In the genomic region with DNA sequence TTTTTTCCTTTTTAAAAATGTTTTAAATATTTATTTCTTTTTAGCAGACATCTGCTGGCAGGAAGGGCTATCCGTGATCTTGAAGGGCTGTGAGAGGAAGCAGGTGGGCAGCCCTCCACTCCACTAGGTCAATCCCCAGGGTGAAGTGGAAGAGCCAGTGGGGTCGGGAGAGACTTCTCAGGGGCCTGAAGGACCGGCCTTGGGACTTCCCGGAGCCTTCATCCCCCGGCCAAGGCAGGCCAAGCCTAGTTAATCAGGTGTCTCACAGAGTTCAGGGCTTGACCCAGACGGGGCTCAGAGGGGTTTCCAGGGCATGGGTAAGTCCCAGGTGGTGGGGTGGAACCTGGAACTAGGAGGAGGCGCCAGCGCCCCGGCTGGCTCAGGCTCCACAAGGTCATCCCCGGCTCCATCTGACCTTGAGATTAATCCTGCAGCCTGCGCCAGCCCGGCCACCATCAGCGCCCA, we compare ENCODE assay signal across 2 cellular contexts.
TF ChIP-seq lines count a peak whose summit lies in the region.

No MANE protein-coding gene starts in this region.

TF ChIP-seq in HEK293, 187 proteins besides CTCF, POLR2A, EP300 and RAD21:
- TF ChIP-seq SP3 (tag by site-specific recombination; IDR thresholded peaks at IDR 0.05) (0 out of 2 replicates have a peak, but pooled peaks have one; percentile 0), ZFP37 (tag by site-specific recombination; IDR thresholded peaks at IDR 0.05) (no peak)
TF ChIP-seq in HEK293: peak in this region for 1.

TF ChIP-seq in GM12878, 131 proteins besides CTCF, POLR2A, EP300 and RAD21:
- TF ChIP-seq NRF1 (conservative IDR thresholded peaks at IDR 0.05; ENCODE audit: low read depth, low read length) (no peak), POLR2AphosphoS5 (IDR thresholded peaks at IDR 0.05; ENCODE audit: low read length) (no peak), LARP7 (IDR thresholded peaks at IDR 0.05) (no peak), STAT1 (conservative IDR thresholded peaks at IDR 0.05) (no peak), NBN (IDR thresholded peaks at IDR 0.05) (no peak), HDAC2 (IDR thresholded peaks at IDR 0.05) (no peak), FOS (IDR thresholded peaks at IDR 0.05; ENCODE audit: borderline replicate concordance, extremely low read depth, insufficient read length) (no peak), SUZ12 (IDR thresholded peaks at IDR 0.05; ENCODE audit: unreplicated experiment) (no peak), HCFC1 (IDR thresholded peaks at IDR 0.05; ENCODE audit: low read length) (no peak), RFX5 (IDR thresholded peaks at IDR 0.05; ENCODE audit: low read depth, low read length) (no peak), MTA3 (IDR thresholded peaks at IDR 0.05; ENCODE audit: borderline replicate concordance, low read length) (no peak), PAX5 (IDR thresholded peaks at IDR 0.05; ENCODE audit: borderline replicate concordance, low read depth, low read length) (no peak)
- TF ChIP-seq, protein P1, sequence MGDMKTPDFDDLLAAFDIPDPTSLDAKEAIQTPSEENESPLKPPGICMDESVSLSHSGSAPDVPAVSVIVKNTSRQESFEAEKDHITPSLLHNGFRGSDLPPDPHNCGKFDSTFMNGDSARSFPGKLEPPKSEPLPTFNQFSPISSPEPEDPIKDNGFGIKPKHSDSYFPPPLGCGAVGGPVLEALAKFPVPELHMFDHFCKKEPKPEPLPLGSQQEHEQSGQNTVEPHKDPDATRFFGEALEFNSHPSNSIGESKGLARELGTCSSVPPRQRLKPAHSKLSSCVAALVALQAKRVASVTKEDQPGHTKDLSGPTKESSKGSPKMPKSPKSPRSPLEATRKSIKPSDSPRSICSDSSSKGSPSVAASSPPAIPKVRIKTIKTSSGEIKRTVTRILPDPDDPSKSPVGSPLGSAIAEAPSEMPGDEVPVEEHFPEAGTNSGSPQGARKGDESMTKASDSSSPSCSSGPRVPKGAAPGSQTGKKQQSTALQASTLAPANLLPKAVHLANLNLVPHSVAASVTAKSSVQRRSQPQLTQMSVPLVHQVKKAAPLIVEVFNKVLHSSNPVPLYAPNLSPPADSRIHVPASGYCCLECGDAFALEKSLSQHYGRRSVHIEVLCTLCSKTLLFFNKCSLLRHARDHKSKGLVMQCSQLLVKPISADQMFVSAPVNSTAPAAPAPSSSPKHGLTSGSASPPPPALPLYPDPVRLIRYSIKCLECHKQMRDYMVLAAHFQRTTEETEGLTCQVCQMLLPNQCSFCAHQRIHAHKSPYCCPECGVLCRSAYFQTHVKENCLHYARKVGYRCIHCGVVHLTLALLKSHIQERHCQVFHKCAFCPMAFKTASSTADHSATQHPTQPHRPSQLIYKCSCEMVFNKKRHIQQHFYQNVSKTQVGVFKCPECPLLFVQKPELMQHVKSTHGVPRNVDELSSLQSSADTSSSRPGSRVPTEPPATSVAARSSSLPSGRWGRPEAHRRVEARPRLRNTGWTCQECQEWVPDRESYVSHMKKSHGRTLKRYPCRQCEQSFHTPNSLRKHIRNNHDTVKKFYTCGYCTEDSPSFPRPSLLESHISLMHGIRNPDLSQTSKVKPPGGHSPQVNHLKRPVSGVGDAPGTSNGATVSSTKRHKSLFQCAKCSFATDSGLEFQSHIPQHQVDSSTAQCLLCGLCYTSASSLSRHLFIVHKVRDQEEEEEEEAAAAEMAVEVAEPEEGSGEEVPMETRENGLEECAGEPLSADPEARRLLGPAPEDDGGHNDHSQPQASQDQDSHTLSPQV (IDR thresholded peaks at IDR 0.05) = no peak
- TF ChIP-seq, protein P2, sequence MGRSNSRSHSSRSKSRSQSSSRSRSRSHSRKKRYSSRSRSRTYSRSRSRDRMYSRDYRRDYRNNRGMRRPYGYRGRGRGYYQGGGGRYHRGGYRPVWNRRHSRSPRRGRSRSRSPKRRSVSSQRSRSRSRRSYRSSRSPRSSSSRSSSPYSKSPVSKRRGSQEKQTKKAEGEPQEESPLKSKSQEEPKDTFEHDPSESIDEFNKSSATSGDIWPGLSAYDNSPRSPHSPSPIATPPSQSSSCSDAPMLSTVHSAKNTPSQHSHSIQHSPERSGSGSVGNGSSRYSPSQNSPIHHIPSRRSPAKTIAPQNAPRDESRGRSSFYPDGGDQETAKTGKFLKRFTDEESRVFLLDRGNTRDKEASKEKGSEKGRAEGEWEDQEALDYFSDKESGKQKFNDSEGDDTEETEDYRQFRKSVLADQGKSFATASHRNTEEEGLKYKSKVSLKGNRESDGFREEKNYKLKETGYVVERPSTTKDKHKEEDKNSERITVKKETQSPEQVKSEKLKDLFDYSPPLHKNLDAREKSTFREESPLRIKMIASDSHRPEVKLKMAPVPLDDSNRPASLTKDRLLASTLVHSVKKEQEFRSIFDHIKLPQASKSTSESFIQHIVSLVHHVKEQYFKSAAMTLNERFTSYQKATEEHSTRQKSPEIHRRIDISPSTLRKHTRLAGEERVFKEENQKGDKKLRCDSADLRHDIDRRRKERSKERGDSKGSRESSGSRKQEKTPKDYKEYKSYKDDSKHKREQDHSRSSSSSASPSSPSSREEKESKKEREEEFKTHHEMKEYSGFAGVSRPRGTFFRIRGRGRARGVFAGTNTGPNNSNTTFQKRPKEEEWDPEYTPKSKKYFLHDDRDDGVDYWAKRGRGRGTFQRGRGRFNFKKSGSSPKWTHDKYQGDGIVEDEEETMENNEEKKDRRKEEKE (IDR thresholded peaks at IDR 0.05) = no peak
- TF ChIP-seq, protein P3, sequence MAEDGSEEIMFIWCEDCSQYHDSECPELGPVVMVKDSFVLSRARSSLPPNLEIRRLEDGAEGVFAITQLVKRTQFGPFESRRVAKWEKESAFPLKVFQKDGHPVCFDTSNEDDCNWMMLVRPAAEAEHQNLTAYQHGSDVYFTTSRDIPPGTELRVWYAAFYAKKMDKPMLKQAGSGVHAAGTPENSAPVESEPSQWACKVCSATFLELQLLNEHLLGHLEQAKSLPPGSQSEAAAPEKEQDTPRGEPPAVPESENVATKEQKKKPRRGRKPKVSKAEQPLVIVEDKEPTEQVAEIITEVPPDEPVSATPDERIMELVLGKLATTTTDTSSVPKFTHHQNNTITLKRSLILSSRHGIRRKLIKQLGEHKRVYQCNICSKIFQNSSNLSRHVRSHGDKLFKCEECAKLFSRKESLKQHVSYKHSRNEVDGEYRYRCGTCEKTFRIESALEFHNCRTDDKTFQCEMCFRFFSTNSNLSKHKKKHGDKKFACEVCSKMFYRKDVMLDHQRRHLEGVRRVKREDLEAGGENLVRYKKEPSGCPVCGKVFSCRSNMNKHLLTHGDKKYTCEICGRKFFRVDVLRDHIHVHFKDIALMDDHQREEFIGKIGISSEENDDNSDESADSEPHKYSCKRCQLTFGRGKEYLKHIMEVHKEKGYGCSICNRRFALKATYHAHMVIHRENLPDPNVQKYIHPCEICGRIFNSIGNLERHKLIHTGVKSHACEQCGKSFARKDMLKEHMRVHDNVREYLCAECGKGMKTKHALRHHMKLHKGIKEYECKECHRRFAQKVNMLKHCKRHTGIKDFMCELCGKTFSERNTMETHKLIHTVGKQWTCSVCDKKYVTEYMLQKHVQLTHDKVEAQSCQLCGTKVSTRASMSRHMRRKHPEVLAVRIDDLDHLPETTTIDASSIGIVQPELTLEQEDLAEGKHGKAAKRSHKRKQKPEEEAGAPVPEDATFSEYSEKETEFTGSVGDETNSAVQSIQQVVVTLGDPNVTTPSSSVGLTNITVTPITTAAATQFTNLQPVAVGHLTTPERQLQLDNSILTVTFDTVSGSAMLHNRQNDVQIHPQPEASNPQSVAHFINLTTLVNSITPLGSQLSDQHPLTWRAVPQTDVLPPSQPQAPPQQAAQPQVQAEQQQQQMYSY (CRISPR knock-in tag; IDR thresholded peaks at IDR 0.05) = no peak
- TF ChIP-seq, protein P4, sequence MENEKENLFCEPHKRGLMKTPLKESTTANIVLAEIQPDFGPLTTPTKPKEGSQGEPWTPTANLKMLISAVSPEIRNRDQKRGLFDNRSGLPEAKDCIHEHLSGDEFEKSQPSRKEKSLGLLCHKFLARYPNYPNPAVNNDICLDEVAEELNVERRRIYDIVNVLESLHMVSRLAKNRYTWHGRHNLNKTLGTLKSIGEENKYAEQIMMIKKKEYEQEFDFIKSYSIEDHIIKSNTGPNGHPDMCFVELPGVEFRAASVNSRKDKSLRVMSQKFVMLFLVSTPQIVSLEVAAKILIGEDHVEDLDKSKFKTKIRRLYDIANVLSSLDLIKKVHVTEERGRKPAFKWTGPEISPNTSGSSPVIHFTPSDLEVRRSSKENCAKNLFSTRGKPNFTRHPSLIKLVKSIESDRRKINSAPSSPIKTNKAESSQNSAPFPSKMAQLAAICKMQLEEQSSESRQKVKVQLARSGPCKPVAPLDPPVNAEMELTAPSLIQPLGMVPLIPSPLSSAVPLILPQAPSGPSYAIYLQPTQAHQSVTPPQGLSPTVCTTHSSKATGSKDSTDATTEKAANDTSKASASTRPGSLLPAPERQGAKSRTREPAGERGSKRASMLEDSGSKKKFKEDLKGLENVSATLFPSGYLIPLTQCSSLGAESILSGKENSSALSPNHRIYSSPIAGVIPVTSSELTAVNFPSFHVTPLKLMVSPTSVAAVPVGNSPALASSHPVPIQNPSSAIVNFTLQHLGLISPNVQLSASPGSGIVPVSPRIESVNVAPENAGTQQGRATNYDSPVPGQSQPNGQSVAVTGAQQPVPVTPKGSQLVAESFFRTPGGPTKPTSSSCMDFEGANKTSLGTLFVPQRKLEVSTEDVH (IDR thresholded peaks at IDR 0.05; ENCODE audit: low read depth, partially characterized antibody) = no peak
- TF ChIP-seq, protein P5, sequence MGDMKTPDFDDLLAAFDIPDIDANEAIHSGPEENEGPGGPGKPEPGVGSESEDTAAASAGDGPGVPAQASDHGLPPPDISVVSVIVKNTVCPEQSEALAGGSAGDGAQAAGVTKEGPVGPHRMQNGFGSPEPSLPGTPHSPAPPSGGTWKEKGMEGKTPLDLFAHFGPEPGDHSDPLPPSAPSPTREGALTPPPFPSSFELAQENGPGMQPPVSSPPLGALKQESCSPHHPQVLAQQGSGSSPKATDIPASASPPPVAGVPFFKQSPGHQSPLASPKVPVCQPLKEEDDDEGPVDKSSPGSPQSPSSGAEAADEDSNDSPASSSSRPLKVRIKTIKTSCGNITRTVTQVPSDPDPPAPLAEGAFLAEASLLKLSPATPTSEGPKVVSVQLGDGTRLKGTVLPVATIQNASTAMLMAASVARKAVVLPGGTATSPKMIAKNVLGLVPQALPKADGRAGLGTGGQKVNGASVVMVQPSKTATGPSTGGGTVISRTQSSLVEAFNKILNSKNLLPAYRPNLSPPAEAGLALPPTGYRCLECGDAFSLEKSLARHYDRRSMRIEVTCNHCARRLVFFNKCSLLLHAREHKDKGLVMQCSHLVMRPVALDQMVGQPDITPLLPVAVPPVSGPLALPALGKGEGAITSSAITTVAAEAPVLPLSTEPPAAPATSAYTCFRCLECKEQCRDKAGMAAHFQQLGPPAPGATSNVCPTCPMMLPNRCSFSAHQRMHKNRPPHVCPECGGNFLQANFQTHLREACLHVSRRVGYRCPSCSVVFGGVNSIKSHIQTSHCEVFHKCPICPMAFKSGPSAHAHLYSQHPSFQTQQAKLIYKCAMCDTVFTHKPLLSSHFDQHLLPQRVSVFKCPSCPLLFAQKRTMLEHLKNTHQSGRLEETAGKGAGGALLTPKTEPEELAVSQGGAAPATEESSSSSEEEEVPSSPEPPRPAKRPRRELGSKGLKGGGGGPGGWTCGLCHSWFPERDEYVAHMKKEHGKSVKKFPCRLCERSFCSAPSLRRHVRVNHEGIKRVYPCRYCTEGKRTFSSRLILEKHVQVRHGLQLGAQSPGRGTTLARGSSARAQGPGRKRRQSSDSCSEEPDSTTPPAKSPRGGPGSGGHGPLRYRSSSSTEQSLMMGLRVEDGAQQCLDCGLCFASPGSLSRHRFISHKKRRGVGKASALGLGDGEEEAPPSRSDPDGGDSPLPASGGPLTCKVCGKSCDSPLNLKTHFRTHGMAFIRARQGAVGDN (IDR thresholded peaks at IDR 0.05) = no peak
- TF ChIP-seq, protein P6, sequence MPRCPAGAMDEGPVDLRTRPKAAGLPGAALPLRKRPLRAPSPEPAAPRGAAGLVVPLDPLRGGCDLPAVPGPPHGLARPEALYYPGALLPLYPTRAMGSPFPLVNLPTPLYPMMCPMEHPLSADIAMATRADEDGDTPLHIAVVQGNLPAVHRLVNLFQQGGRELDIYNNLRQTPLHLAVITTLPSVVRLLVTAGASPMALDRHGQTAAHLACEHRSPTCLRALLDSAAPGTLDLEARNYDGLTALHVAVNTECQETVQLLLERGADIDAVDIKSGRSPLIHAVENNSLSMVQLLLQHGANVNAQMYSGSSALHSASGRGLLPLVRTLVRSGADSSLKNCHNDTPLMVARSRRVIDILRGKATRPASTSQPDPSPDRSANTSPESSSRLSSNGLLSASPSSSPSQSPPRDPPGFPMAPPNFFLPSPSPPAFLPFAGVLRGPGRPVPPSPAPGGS (IDR thresholded peaks at IDR 0.05; ENCODE audit: borderline replicate concordance, insufficient read depth, low read depth, low read length, poor library complexity, severe bottlenecking) = no peak
